In genomic region chr4:141463678-141464077, GRCh38 we compare ENCODE assay signal across 21 cellular contexts.
"Had no signal": no experiment of that assay in that cellular context is flagged by ENCODE, and none has a peak within 500 bp of the region (broad histone marks: within the 10 kb centered on the region; RNA-seq: fewer than 3 reads in every experiment).

No MANE protein-coding gene starts in this region.

- H3K4me3 Mint-ChIP-seq: naive B cell; nephron progenitor cell; stimulated activated naive B cell treated with anti-CD40 and anti-IgM and Interleukin-4, amounts not matched to agents 10 μg/mL and 1 μg/mL and 100 μg/mL, for 72 hours; stimulated activated naive CD8-positive, alpha-beta T cell treated with anti-CD3 and anti-CD28 coated beads, Interleukin-15, amount 100 ng/mL, for 72 hours had no signal

- H3K9me3 ChIP-seq: gastroesophageal sphincter, left ventricle myocardium inferior, lower lobe of right lung, prostate gland, right lobe of liver, testis, tibial nerve had no signal

- ATAC-seq: esophagus mucosa; gastroesophageal sphincter; left cardiac atrium; lower lobe of right lung; right lobe of liver; stimulated activated naive B cell treated with anti-CD40 and anti-IgM and Interleukin-4, amounts not matched to agents 10 μg/mL and 1 μg/mL and 100 μg/mL, for 72 hours; stimulated activated naive CD8-positive, alpha-beta T cell treated with anti-CD3 and anti-CD28 coated beads, Interleukin-15, amount 100 ng/mL, for 72 hours had no signal

- H3K4me1 Mint-ChIP-seq: naive B cell; nephron progenitor cell; stimulated activated naive B cell treated with anti-CD40 and anti-IgM and Interleukin-4, amounts not matched to agents 10 μg/mL and 1 μg/mL and 100 μg/mL, for 72 hours; stimulated activated naive CD8-positive, alpha-beta T cell treated with anti-CD3 and anti-CD28 coated beads, Interleukin-15, amount 100 ng/mL, for 72 hours had no signal

- DNase-seq: cortex of kidney; dorsolateral prefrontal cortex; effector CD8-positive, alpha-beta T cell; glutamatergic neuron; kidney; left cardiac atrium; left ventricle myocardium inferior; lower lobe of right lung; mesendoderm; naive B cell; nephron progenitor cell; right lobe of liver; stimulated activated CD4-positive, alpha-beta T cell treated with anti-CD3 and anti-CD28 coated beads, Interleukin-4, amount 100 ng/mL, for 24 hours; stimulated activated naive B cell treated with anti-CD40 and anti-IgM and Interleukin-4, amounts not matched to agents 10 μg/mL and 1 μg/mL and 100 μg/mL, for 72 hours; stimulated activated naive CD8-positive, alpha-beta T cell treated with anti-CD3 and anti-CD28 coated beads, Interleukin-15, amount 100 ng/mL, for 72 hours; testis had no signal

- H2AFZ ChIP-seq: parathyroid adenoma had no signal

- H3K27ac ChIP-seq: dorsolateral prefrontal cortex, gastroesophageal sphincter, left ventricle myocardium inferior, lower lobe of right lung, parathyroid adenoma, prostate gland, right lobe of liver, testis, tibial nerve had no signal

- H3K4me1 ChIP-seq: gastroesophageal sphincter, left ventricle myocardium inferior, lower lobe of right lung, parathyroid adenoma, prostate gland, right lobe of liver, testis, tibial nerve had no signal

- H3K9me3 Mint-ChIP-seq: nephron progenitor cell; stimulated activated naive CD8-positive, alpha-beta T cell treated with anti-CD3 and anti-CD28 coated beads, Interleukin-15, amount 100 ng/mL, for 72 hours had no signal

- H3K9ac ChIP-seq: parathyroid adenoma had no signal

- H3K27ac Mint-ChIP-seq: naive B cell; nephron progenitor cell; stimulated activated naive B cell treated with anti-CD40 and anti-IgM and Interleukin-4, amounts not matched to agents 10 μg/mL and 1 μg/mL and 100 μg/mL, for 72 hours; stimulated activated naive CD8-positive, alpha-beta T cell treated with anti-CD3 and anti-CD28 coated beads, Interleukin-15, amount 100 ng/mL, for 72 hours had no signal

- H3K4me3 ChIP-seq: dorsolateral prefrontal cortex, gastroesophageal sphincter, left ventricle myocardium inferior, lower lobe of right lung, prostate gland, right lobe of liver, testis, tibial nerve had no signal

- H3K36me3 Mint-ChIP-seq: naive B cell; stimulated activated naive B cell treated with anti-CD40 and anti-IgM and Interleukin-4, amounts not matched to agents 10 μg/mL and 1 μg/mL and 100 μg/mL, for 72 hours had no signal

- H3K79me2 ChIP-seq: parathyroid adenoma had no signal

- H3K27me3 ChIP-seq: dorsolateral prefrontal cortex, gastroesophageal sphincter, right lobe of liver, testis, tibial nerve had no signal

- H3K36me3 ChIP-seq: gastroesophageal sphincter, left ventricle myocardium inferior, lower lobe of right lung, prostate gland, right lobe of liver, tibial nerve had no signal

- H3K27me3 Mint-ChIP-seq: stimulated activated naive B cell treated with anti-CD40 and anti-IgM and Interleukin-4, amounts not matched to agents 10 μg/mL and 1 μg/mL and 100 μg/mL, for 72 hours; stimulated activated naive CD8-positive, alpha-beta T cell treated with anti-CD3 and anti-CD28 coated beads, Interleukin-15, amount 100 ng/mL, for 72 hours had no signal
